In the genomic region with DNA sequence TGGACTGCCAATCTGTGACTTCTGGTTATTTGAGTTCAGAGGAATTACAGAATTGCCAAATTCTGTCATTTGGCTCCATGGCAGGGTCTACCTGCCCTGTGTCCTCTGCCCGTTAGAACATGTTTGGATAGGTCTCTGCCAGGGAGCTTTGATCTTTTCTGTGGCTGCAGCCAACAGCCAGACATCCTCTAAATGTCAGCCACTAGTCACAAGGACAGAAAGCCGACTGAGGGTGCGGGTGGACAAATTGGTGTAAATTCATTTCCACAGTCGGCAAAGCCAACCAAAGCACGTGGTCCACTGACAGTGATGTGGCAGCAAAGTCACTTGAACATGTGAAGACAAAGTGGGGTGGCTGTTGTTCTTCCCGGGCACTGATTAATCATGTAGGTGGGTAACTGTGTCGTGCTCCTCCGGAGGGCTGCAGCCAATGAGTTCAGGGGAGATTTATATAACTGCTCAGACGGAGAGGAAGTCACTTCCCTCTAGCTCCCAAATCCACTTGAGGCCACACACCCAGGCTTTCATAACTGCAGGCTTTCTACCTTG, we compare ENCODE assay signal across 21 cellular contexts. TPM values are rescaled to one million over a fixed set of nuclear protein-coding genes. Genes with fewer than 3 reads are reported as not detected.
DNase-seq lines count a peak whose midpoint lies in the region; ATAC-seq and TF ChIP-seq lines count a peak whose summit lies in the region.
"Had no signal": no experiment of that assay in that cellular context is flagged by ENCODE, and none has a peak within 500 bp of the region (broad histone marks: within the 10 kb centered on the region; RNA-seq: fewer than 3 reads in every experiment).

No MANE protein-coding gene starts in this region.

- TF ChIP-seq POLR2A in adrenal gland (IDR thresholded peaks at IDR 0.05) (no peak), prostate gland (IDR thresholded peaks at IDR 0.05) (no peak)

- 25 to 40% (median 33%) methylated on average over 7 to 9 of the region's 9 CpGs for WGBS in adrenal gland, 4 donors
- WGBS in prostate gland = 48% methylated on average over 9 of the region's 9 CpGs

- intact Hi-C loops in adrenal gland (cut with DNase I) (no loop called here), prostate gland (cut with DNase I) (no loop called here)

- H3K9ac ChIP-seq in OCI-LY3 (ENCODE audit: low read length) = no peak overlapping the region

- no peak for ATAC-seq in GM19324 (IDR thresholded peaks at IDR 0.05; ENCODE audit: low FRiP score, unreplicated experiment)
- ATAC-seq: activated CD8-positive, alpha-beta memory T cell treated with anti-CD3 and anti-CD28 coated beads, Interleukin-2, amount 10 ng/mL, durations not matched to agents 7 days and 5 days; gastroesophageal sphincter; psoas muscle; stimulated activated naive CD8-positive, alpha-beta T cell treated with anti-CD3 and anti-CD28 coated beads, Interleukin-15, Interleukin-2, amounts not matched to agents 100 U/mL and 50 U/mL, for 24 hours had no signal

- 0 out of 2 replicates have a peak overlapping the region, but pooled peaks have one; percentile 8 for H3K4me2 ChIP-seq in OCI-LY3 (ENCODE audit: low read length)
- H3K4me2 ChIP-seq: smooth muscle cell had no signal

- no peak for TF ChIP-seq CTCF in OCI-LY3 (IDR thresholded peaks at IDR 0.05; ENCODE audit: low read depth, low read length)
- no peak for TF ChIP-seq CTCF in adrenal gland (IDR thresholded peaks at IDR 0.05)
- TF ChIP-seq CTCF in prostate gland (IDR thresholded peaks at IDR 0.05) = no peak

- H3K27me3 ChIP-seq in OCI-LY3 (ENCODE audit: low read depth, low read length) (no peaks in the 10 kb centered on the region), adrenal gland (no peaks in the 10 kb centered on the region), prostate gland (replicated peaks; ENCODE audit: insufficient read depth) (no peaks in the 10 kb centered on the region)
- H3K27me3 ChIP-seq: gastroesophageal sphincter, SJSA1 had no signal

- no peaks in the 10 kb centered on the region for H3K9me3 ChIP-seq in OCI-LY3 (ENCODE audit: insufficient read depth, low read length)
- H3K9me3 ChIP-seq in adrenal gland (replicated peaks in 1 of 3) = no peaks in the 10 kb centered on the region
- no peaks in the 10 kb centered on the region for H3K9me3 ChIP-seq in prostate gland
- H3K9me3 ChIP-seq: gastroesophageal sphincter, psoas muscle, SJSA1 had no signal

- H3K4me3 ChIP-seq in OCI-LY3 (ENCODE audit: low read length) (no peak overlapping the region), adrenal gland (no peak overlapping the region), prostate gland (no peak overlapping the region)
- H3K4me3 ChIP-seq: gastroesophageal sphincter, psoas muscle, SJSA1, smooth muscle cell had no signal

- H2AFZ ChIP-seq in OCI-LY3 (ENCODE audit: low read depth, low read length) = no peak overlapping the region

- no peaks in the 10 kb centered on the region for H4K20me1 ChIP-seq in OCI-LY3 (ENCODE audit: insufficient read depth, low read length)

- no peaks in the 10 kb centered on the region for H3K36me3 ChIP-seq in OCI-LY3 (replicated peaks; ENCODE audit: low read depth, low read length)
- no peaks in the 10 kb centered on the region for H3K36me3 ChIP-seq in adrenal gland (replicated peaks in 1 of 2)
- no peaks in the 10 kb centered on the region for H3K36me3 ChIP-seq in prostate gland
- H3K36me3 ChIP-seq: gastroesophageal sphincter, SJSA1 had no signal

- DNase-seq in adrenal gland (peak in 5 of 7 donors; percentile 30 to 47 (median 39)), left kidney (ENCODE audit: low read depth, low spot score) (peak; percentile 10), prostate gland (ENCODE audit: low spot score) (peak; percentile 55), NCI-H1105 treated with DMSO at 0.1 percent for 48 hours (lab: John Stamatoyannopoulos, UW) (no peak), activated gamma-delta T cell (lab: John Stamatoyannopoulos, UW) (no peak)
- DNase-seq: activated CD4-positive, alpha-beta T cell treated with anti-CD3 and anti-CD28 coated beads, Interleukin-2, amount 10 ng/mL, durations not matched to agents 7 days and 5 days; activated CD8-positive, alpha-beta memory T cell treated with anti-CD3 and anti-CD28 coated beads, Interleukin-2, amount 10 ng/mL, durations not matched to agents 7 days and 5 days; DMS53; effector memory CD4-positive, alpha-beta T cell; GF-D8; Karpas-422; NCI-H1092; NCI-H2029 treated with DMSO at 0.1 percent for 48 hours; NCI-H345; psoas muscle; stimulated activated naive CD8-positive, alpha-beta T cell treated with anti-CD3 and anti-CD28 coated beads, Interleukin-15, Interleukin-2, amounts not matched to agents 100 U/mL and 50 U/mL, for 24 hours had no signal

- H3K79me2 ChIP-seq in OCI-LY3 (ENCODE audit: low read length) = no peaks in the 10 kb centered on the region

- peaks cover 11% of the 10 kb centered on the region; the same call in 1 of the 2 replicates for H3K4me1 ChIP-seq in OCI-LY3 (ENCODE audit: low read length)
- H3K4me1 ChIP-seq in adrenal gland (replicated peaks in 1 of 2) = peaks cover 0 to 7% of the 10 kb centered on the region in 2 donors
- H3K4me1 ChIP-seq in prostate gland (replicated peaks) = no peaks in the 10 kb centered on the region
- H3K4me1 ChIP-seq: psoas muscle, SJSA1 had no signal

- H3K27ac ChIP-seq in OCI-LY3 (ENCODE audit: low read length) (no peak overlapping the region), adrenal gland (peak overlapping the region in 1 of 5 donors; percentile 29), prostate gland (no peak overlapping the region)
- H3K27ac ChIP-seq: gastroesophageal sphincter, psoas muscle, SJSA1 had no signal

RNA-seq across cellular contexts. Expression of gene CAMK1D, which starts 26.7 kb away (rescaled TPM):
- 1 to 10 TPM; 3.6 to 9.4 (median 7.4) TPM for total RNA-seq in adrenal gland
- polyA plus RNA-seq in adrenal gland = 1 to 10 TPM; 2.3 to 4.5 (median 3.9) TPM
- total RNA-seq in prostate gland = 10 to 100 TPM in 1 of 2 donors, 1 to 10 TPM in 1; 4.8 to 14.5 TPM

Comparison
In these comparisons a context has a peak if more than half of its experiments do, and no peak if none do; other contexts are left out.
1. DNase-seq: peak in adrenal gland (5 of 7), left kidney (single experiment) and prostate gland (single experiment); none in NCI-H1105 treated with DMSO at 0.1 percent for 48 hours (single experiment) and activated gamma-delta T cell (single experiment).